Comparison of ENCODE assay signal across 24 cellular contexts in the genomic region with DNA sequence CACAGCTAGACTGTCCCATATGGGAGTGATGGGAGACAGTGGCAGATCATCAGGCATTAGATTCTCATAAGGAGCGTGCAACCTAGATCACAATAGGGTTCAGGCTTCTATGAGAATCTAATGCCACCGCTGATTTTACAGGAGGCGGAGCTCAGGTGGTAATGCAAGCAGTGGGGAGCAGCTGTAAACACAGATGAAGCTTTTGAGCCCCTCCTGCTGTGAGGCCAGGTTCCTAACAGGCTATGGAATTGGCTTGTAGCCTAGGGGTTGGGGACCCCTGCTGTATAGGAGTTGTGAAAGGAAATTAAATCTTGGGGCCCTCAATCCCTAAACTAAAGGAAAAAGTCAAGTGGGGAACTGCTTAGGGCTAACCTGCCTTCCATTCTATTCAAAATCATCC.
"Had no signal": no experiment of that assay in that cellular context is flagged by ENCODE, and none has a peak within 500 bp of the region (broad histone marks: within the 10 kb centered on the region; RNA-seq: fewer than 3 reads in every experiment).

No MANE protein-coding gene starts in this region.

- H3K9ac ChIP-seq: SK-N-SH had no signal

- H3K27ac Mint-ChIP-seq: activated naive CD4-positive, alpha-beta T cell treated with anti-CD3 and anti-CD28 coated beads for 36 hours; activated naive CD8-positive, alpha-beta T cell had no signal

- H3K27me3 ChIP-seq: Peyer's patch, SJCRH30 had no signal

- H3K27ac ChIP-seq: Peyer's patch, RWPE1, SJCRH30 had no signal

- H3K4me3 Mint-ChIP-seq: activated naive CD4-positive, alpha-beta T cell treated with anti-CD3 and anti-CD28 coated beads for 36 hours; activated naive CD8-positive, alpha-beta T cell; activated T-cell treated with anti-CD3 and anti-CD28 coated beads, Interleukin-2, amount 50 U/mL, for 4 hours had no signal

- H3K9me3 Mint-ChIP-seq: activated T-cell treated with anti-CD3 and anti-CD28 coated beads, Interleukin-2, amount 50 U/mL, for 4 hours had no signal

- H3K4me2 ChIP-seq: SK-N-SH had no signal

- H3K36me3 ChIP-seq: Peyer's patch, SJCRH30 had no signal

- H3K27me3 Mint-ChIP-seq: activated naive CD8-positive, alpha-beta T cell had no signal

- DNase-seq: activated CD4-positive, alpha-beta T cell treated with anti-CD3 and anti-CD28 coated beads for 48 hours; activated CD4-positive, alpha-beta T cell treated with anti-CD3 and anti-CD28 coated beads, Interleukin-2, amount 50 U/mL, for 4 hours; activated CD4-positive, CD25-positive, alpha-beta regulatory T cell treated with anti-CD3 and anti-CD28 coated beads, Interleukin-2, amount 50 U/mL, for 72 hours; activated gamma-delta T cell; activated naive CD4-positive, alpha-beta T cell treated with anti-CD3 and anti-CD28 coated beads for 36 hours; activated T-cell treated with anti-CD3 and anti-CD28 coated beads, Interleukin-2, amount 50 U/mL, for 4 hours; cerebellar nuclear complex; Kasumi-1; KBM-7; NCI-H1105 treated with DMSO at 0.1 percent for 48 hours; NCI-H1694; NCI-H2029; NCI-H2107; NCI-H2227 treated with DMSO at 0.1 percent for 48 hours; NCI-H446 treated with DMSO at 0.1 percent for 48 hours; NCI-H524 treated with DMSO at 0.1 percent for 48 hours; NK-92 treated with Interleukin-12 subunit alpha and Interleukin-12 subunit beta, amount 100 ng/mL, for 24 hours; Peyer's patch; Right ventricle myocardium superior; SK-N-SH; T-helper 1 cell had no signal

- H3K4me3 ChIP-seq: Peyer's patch, SJCRH30 had no signal

- ATAC-seq: activated T-cell treated with anti-CD3 and anti-CD28 coated beads, Interleukin-2, amount 50 U/mL, for 4 hours had no signal

- H3K9me3 ChIP-seq: Peyer's patch, SJCRH30, SK-N-SH had no signal

- H3K4me1 ChIP-seq: SJCRH30 had no signal
